1 cellular context compared by ENCODE assay signal in genomic region chr3:30492581-30493192, GRCh38.
TF ChIP-seq lines count a peak whose summit lies in the region.

No MANE protein-coding gene starts in this region.

TF ChIP-seq in HepG2, 621 proteins besides CTCF, POLR2A, EP300 and RAD21 (continued from another document and continues in another):
- TF ChIP-seq ZUFSP (CRISPR knock-in tag; IDR thresholded peaks at IDR 0.05; ENCODE audit: borderline replicate concordance) (no peak), CAMTA2 (CRISPR knock-in tag; IDR thresholded peaks at IDR 0.05; ENCODE audit: borderline replicate concordance) (no peak), ZNF598 (CRISPR knock-in tag; IDR thresholded peaks at IDR 0.05; ENCODE audit: borderline replicate concordance) (no peak), KMT2B (CRISPR knock-in tag; IDR thresholded peaks at IDR 0.05) (0 out of 2 replicates have a peak, but pooled peaks have one; percentile 13), KDM1A (CRISPR knock-in tag; IDR thresholded peaks at IDR 0.05) (peak; percentile 61; the same call in 1 of the 2 replicates), E2F5 (CRISPR knock-in tag; conservative IDR thresholded peaks at IDR 0.05) (no peak), ZNF460 (CRISPR knock-in tag; IDR thresholded peaks at IDR 0.05; ENCODE audit: borderline replicate concordance) (no peak), GZF1 (CRISPR knock-in tag; IDR thresholded peaks at IDR 0.05) (no peak), ZNF644 (CRISPR knock-in tag; IDR thresholded peaks at IDR 0.05; ENCODE audit: low read depth) (peak; percentile 50; the same call in 1 of the 2 replicates), ZNF17 (CRISPR knock-in tag; IDR thresholded peaks at IDR 0.05) (no peak), ZNF713 (CRISPR knock-in tag; IDR thresholded peaks at IDR 0.05) (no peak), ZFX (CRISPR knock-in tag; IDR thresholded peaks at IDR 0.05; ENCODE audit: low read depth) (no peak), ZNF781 (CRISPR knock-in tag; IDR thresholded peaks at IDR 0.05; ENCODE audit: borderline replicate concordance, not compliant biosample characterization) (no peak), HDAC2 (CRISPR knock-in tag; IDR thresholded peaks at IDR 0.05) (peak; percentile 91), GABPB1 (CRISPR knock-in tag; IDR thresholded peaks at IDR 0.05) (no peak), TCF12 (IDR thresholded peaks at IDR 0.05) (no peak), TCF12 (CRISPR knock-in tag; IDR thresholded peaks at IDR 0.05) (0 out of 2 replicates have a peak, but pooled peaks have one; percentile 26), TAF1 (CRISPR knock-in tag; IDR thresholded peaks at IDR 0.05) (no peak), JUN (CRISPR knock-in tag; IDR thresholded peaks at IDR 0.05) (0 out of 2 replicates have a peak, but pooled peaks have one; percentile 34), RXRB (CRISPR knock-in tag; IDR thresholded peaks at IDR 0.05; ENCODE audit: borderline replicate concordance) (peak; percentile 89), MIER2 (CRISPR knock-in tag; IDR thresholded peaks at IDR 0.05) (no peak), MXI1 (IDR thresholded peaks at IDR 0.05; ENCODE audit: borderline replicate concordance, low read depth, low read length) (no peak; the same call in 2 of the 3 replicates), HDAC6 (IDR thresholded peaks at IDR 0.05; ENCODE audit: low read depth, low read length) (no peak), ZNF564 (CRISPR knock-in tag; IDR thresholded peaks at IDR 0.05) (no peak), HOXA5 (CRISPR knock-in tag; IDR thresholded peaks at IDR 0.05) (no peak), ZNF160 (CRISPR knock-in tag; IDR thresholded peaks at IDR 0.05) (no peak), RCOR2 (CRISPR knock-in tag; IDR thresholded peaks at IDR 0.05) (peak; percentile 88), CREB1 (IDR thresholded peaks at IDR 0.05) (peak; percentile 56; the same call in 1 of the 2 replicates), CREB1 (CRISPR knock-in tag; IDR thresholded peaks at IDR 0.05) (peak; percentile 55), ELF1 (CRISPR knock-in tag; IDR thresholded peaks at IDR 0.05) (no peak), KAT2B (IDR thresholded peaks at IDR 0.05; ENCODE audit: borderline replicate concordance, low read depth, low read length) (no peak), RAD51 (IDR thresholded peaks at IDR 0.05; ENCODE audit: borderline replicate concordance) (no peak), CEBPG (CRISPR knock-in tag; IDR thresholded peaks at IDR 0.05) (peak; percentile 70), JDP2 (CRISPR knock-in tag; IDR thresholded peaks at IDR 0.05; ENCODE audit: borderline replicate concordance) (no peak), PHF8 (CRISPR knock-in tag; IDR thresholded peaks at IDR 0.05) (no peak), NR2F6 (IDR thresholded peaks at IDR 0.05) (peak; percentile 84), NR2F6 (CRISPR knock-in tag; IDR thresholded peaks at IDR 0.05) (peak; percentile 80), NFRKB (IDR thresholded peaks at IDR 0.05) (no peak), BRD4 (CRISPR knock-in tag; IDR thresholded peaks at IDR 0.05) (no peak), SMARCE1 (IDR thresholded peaks at IDR 0.05; ENCODE audit: borderline replicate concordance) (no peak)
- TF ChIP-seq, protein P1, sequence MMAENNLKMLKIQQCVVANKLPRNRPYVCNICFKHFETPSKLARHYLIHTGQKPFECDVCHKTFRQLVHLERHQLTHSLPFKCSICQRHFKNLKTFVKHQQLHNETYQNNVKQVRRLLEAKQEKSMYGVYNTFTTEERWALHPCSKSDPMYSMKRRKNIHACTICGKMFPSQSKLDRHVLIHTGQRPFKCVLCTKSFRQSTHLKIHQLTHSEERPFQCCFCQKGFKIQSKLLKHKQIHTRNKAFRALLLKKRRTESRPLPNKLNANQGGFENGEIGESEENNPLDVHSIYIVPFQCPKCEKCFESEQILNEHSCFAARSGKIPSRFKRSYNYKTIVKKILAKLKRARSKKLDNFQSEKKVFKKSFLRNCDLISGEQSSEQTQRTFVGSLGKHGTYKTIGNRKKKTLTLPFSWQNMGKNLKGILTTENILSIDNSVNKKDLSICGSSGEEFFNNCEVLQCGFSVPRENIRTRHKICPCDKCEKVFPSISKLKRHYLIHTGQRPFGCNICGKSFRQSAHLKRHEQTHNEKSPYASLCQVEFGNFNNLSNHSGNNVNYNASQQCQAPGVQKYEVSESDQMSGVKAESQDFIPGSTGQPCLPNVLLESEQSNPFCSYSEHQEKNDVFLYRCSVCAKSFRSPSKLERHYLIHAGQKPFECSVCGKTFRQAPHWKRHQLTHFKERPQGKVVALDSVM (CRISPR knock-in tag; IDR thresholded peaks at IDR 0.05): no peak
- TF ChIP-seq, protein P2, sequence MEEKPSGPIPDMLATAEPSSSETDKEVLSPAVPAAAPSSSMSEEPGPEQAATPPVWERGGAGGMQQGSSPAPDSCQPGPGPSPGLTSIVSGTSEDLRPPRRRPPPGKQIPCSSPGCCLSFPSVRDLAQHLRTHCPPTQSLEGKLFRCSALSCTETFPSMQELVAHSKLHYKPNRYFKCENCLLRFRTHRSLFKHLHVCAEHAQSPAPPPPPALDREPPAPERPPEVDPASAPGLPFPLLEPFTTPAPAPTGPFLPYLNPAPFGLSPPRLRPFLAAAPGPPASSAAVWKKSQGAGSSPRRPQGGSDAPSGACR (CRISPR knock-in tag; IDR thresholded peaks at IDR 0.05): no peak
- TF ChIP-seq, protein P3, sequence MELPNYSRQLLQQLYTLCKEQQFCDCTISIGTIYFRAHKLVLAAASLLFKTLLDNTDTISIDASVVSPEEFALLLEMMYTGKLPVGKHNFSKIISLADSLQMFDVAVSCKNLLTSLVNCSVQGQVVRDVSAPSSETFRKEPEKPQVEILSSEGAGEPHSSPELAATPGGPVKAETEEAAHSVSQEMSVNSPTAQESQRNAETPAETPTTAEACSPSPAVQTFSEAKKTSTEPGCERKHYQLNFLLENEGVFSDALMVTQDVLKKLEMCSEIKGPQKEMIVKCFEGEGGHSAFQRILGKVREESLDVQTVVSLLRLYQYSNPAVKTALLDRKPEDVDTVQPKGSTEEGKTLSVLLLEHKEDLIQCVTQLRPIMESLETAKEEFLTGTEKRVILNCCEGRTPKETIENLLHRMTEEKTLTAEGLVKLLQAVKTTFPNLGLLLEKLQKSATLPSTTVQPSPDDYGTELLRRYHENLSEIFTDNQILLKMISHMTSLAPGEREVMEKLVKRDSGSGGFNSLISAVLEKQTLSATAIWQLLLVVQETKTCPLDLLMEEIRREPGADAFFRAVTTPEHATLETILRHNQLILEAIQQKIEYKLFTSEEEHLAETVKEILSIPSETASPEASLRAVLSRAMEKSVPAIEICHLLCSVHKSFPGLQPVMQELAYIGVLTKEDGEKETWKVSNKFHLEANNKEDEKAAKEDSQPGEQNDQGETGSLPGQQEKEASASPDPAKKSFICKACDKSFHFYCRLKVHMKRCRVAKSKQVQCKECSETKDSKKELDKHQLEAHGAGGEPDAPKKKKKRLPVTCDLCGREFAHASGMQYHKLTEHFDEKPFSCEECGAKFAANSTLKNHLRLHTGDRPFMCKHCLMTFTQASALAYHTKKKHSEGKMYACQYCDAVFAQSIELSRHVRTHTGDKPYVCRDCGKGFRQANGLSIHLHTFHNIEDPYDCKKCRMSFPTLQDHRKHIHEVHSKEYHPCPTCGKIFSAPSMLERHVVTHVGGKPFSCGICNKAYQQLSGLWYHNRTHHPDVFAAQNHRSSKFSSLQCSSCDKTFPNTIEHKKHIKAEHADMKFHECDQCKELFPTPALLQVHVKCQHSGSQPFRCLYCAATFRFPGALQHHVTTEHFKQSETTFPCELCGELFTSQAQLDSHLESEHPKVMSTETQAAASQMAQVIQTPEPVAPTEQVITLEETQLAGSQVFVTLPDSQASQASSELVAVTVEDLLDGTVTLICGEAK (IDR thresholded peaks at IDR 0.05): no peak
- TF ChIP-seq, protein P3 (CRISPR knock-in tag; IDR thresholded peaks at IDR 0.05): no peak
- TF ChIP-seq, protein P4, sequence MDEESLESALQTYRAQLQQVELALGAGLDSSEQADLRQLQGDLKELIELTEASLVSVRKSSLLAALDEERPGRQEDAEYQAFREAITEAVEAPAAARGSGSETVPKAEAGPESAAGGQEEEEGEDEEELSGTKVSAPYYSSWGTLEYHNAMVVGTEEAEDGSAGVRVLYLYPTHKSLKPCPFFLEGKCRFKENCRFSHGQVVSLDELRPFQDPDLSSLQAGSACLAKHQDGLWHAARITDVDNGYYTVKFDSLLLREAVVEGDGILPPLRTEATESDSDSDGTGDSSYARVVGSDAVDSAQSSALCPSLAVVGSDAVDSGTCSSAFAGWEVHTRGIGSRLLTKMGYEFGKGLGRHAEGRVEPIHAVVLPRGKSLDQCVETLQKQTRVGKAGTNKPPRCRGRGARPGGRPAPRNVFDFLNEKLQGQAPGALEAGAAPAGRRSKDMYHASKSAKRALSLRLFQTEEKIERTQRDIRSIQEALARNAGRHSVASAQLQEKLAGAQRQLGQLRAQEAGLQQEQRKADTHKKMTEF (CRISPR knock-in tag; IDR thresholded peaks at IDR 0.05): peak; percentile 74
- TF ChIP-seq, protein P5, sequence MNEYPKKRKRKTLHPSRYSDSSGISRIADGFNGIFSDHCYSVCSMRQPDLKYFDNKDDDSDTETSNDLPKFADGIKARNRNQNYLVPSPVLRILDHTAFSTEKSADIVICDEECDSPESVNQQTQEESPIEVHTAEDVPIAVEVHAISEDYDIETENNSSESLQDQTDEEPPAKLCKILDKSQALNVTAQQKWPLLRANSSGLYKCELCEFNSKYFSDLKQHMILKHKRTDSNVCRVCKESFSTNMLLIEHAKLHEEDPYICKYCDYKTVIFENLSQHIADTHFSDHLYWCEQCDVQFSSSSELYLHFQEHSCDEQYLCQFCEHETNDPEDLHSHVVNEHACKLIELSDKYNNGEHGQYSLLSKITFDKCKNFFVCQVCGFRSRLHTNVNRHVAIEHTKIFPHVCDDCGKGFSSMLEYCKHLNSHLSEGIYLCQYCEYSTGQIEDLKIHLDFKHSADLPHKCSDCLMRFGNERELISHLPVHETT (CRISPR knock-in tag; conservative IDR thresholded peaks at IDR 0.05): no peak
- TF ChIP-seq, protein P6, sequence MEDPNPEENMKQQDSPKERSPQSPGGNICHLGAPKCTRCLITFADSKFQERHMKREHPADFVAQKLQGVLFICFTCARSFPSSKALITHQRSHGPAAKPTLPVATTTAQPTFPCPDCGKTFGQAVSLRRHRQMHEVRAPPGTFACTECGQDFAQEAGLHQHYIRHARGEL (CRISPR knock-in tag; IDR thresholded peaks at IDR 0.05): no peak
- TF ChIP-seq, protein P7, sequence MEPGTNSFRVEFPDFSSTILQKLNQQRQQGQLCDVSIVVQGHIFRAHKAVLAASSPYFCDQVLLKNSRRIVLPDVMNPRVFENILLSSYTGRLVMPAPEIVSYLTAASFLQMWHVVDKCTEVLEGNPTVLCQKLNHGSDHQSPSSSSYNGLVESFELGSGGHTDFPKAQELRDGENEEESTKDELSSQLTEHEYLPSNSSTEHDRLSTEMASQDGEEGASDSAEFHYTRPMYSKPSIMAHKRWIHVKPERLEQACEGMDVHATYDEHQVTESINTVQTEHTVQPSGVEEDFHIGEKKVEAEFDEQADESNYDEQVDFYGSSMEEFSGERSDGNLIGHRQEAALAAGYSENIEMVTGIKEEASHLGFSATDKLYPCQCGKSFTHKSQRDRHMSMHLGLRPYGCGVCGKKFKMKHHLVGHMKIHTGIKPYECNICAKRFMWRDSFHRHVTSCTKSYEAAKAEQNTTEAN (CRISPR knock-in tag; conservative IDR thresholded peaks at IDR 0.05): no peak
- TF ChIP-seq, protein P8, sequence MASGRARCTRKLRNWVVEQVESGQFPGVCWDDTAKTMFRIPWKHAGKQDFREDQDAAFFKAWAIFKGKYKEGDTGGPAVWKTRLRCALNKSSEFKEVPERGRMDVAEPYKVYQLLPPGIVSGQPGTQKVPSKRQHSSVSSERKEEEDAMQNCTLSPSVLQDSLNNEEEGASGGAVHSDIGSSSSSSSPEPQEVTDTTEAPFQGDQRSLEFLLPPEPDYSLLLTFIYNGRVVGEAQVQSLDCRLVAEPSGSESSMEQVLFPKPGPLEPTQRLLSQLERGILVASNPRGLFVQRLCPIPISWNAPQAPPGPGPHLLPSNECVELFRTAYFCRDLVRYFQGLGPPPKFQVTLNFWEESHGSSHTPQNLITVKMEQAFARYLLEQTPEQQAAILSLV (CRISPR knock-in tag; IDR thresholded peaks at IDR 0.05; ENCODE audit: borderline replicate concordance): no peak
